Comparison of ENCODE assay signal across 8 cellular contexts in the genomic region with DNA sequence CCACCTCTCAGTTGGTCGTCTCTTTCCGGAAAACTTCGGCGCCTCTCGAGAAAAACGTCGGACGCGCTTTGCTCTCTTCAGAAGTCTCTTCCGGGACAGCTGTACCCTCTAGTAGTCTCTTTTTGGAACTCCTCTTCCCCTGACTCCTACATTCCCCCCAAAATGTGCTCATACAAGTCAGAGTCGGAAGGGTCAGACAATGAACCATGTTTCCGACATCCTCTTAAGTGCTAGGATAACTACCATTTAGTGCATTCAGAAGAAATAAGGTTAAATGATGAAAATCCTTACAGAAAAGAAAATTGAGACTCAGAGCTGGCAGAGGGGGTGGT. TPM values are rescaled to one million over a fixed set of nuclear protein-coding genes. Genes with fewer than 3 reads are reported as not detected.
DNase-seq lines count a peak whose midpoint lies in the region; ATAC-seq, FAIRE-seq and TF ChIP-seq lines count a peak whose summit lies in the region.

No MANE protein-coding gene starts in this region.

- H4K20me1 ChIP-seq in astrocyte (ENCODE audit: insufficient read depth, low read length): peaks cover 30% of the 10 kb centered on the region

- TF ChIP-seq EP300 in transverse colon (IDR thresholded peaks at IDR 0.05; ENCODE audit: low read depth): no peak

- H3K27me3 ChIP-seq in astrocyte (ENCODE audit: insufficient read depth, low read length) (no peaks in the 10 kb centered on the region), right lobe of liver (no peaks in the 10 kb centered on the region), transverse colon (no peaks in the 10 kb centered on the region)

- no peaks in the 10 kb centered on the region for H3K9me3 ChIP-seq in astrocyte (ENCODE audit: insufficient read depth, low read depth, low read length)
- no peaks in the 10 kb centered on the region for H3K9me3 ChIP-seq in right lobe of liver
- no peaks in the 10 kb centered on the region for H3K9me3 ChIP-seq in transverse colon

- TF ChIP-seq CTCF in astrocyte (IDR thresholded peaks at IDR 0.05; ENCODE audit: insufficient read depth, low read depth, low read length) (no peak), right lobe of liver (IDR thresholded peaks at IDR 0.05) (no peak), transverse colon (IDR thresholded peaks at IDR 0.05) (no peak), GM20000 (IDR thresholded peaks at IDR 0.05; ENCODE audit: extremely low read depth, missing control alignments) (no peak)

- DNase-seq in activated naive CD4-positive, alpha-beta T cell treated with anti-CD3 and anti-CD28 coated beads for 36 hours: no peak
- DNase-seq in activated naive CD4-positive, alpha-beta T cell treated with anti-CD3 and anti-CD28 coated beads, Interleukin-2, amount 50 U/mL, for 16 hours: no peak
- DNase-seq in astrocyte (ENCODE audit: low read depth): no peak
- no peak for DNase-seq in right lobe of liver
- no peak for DNase-seq in transverse colon
- DNase-seq in GM20000 (ENCODE audit: low spot score): no peak
- DNase-seq in NCI-H1694 treated with DMSO at 0.1 percent for 48 hours (lab: John Stamatoyannopoulos, UW): no peak

- H3K4me1 ChIP-seq in astrocyte (ENCODE audit: insufficient read depth, low read length): peaks cover 12% of the 10 kb centered on the region
- H3K4me1 ChIP-seq in right lobe of liver: peaks cover 0 to 19% (median 5%) of the 10 kb centered on the region in 4 donors
- peaks cover 8 to 30% (median 24%) of the 10 kb centered on the region in 4 donors for H3K4me1 ChIP-seq in transverse colon

- intact Hi-C loops in activated naive CD4-positive, alpha-beta T cell treated with anti-CD3 and anti-CD28 coated beads for 36 hours (cut with micrococcal nuclease): loop anchor here (1.0 to 10.0 kb wide), 8 partner anchors 131 to 757 kb away; a partner anchor contains a TSS
- intact Hi-C loops in right lobe of liver (cut with DNase I): loop anchor here in 1 of 2 donors (10.0 kb wide), 1 partner anchor 135 kb away; a partner anchor contains a TSS
- intact Hi-C loops in transverse colon (cut with DNase I; ENCODE audit: low total_unique reads): no loop called here

- peaks cover 13% of the 10 kb centered on the region for H3K36me3 Mint-ChIP-seq in activated naive CD4-positive, alpha-beta T cell treated with anti-CD3 and anti-CD28 coated beads for 36 hours (ENCODE audit: low read depth)
- H3K36me3 Mint-ChIP-seq in astrocyte (ENCODE audit: low read depth, unreplicated experiment): peaks cover 6% of the 10 kb centered on the region

- H3K36me3 ChIP-seq in astrocyte (ENCODE audit: insufficient read depth, low read length) (peaks cover 17% of the 10 kb centered on the region), right lobe of liver (peaks cover 0 to 18% (median 0%) of the 10 kb centered on the region in 4 donors), transverse colon (peaks cover 0 to 13% (median 0%) of the 10 kb centered on the region in 4 donors)

- H2AFZ ChIP-seq in astrocyte (ENCODE audit: low read depth, low read length): peak overlapping the region; percentile 75

- peaks cover 43% of the 10 kb centered on the region for H3K79me2 ChIP-seq in astrocyte (ENCODE audit: insufficient read depth, low read length)

- peak overlapping the region; percentile 90 for H3K4me3 Mint-ChIP-seq in activated naive CD4-positive, alpha-beta T cell treated with anti-CD3 and anti-CD28 coated beads for 36 hours
- peak overlapping the region; percentile 92 for H3K4me3 Mint-ChIP-seq in astrocyte (ENCODE audit: unreplicated experiment)

- H3K27ac Mint-ChIP-seq in activated naive CD4-positive, alpha-beta T cell treated with anti-CD3 and anti-CD28 coated beads for 36 hours: peak overlapping the region; percentile 87
- peak overlapping the region; percentile 97 for H3K27ac Mint-ChIP-seq in astrocyte (ENCODE audit: unreplicated experiment)

- TF ChIP-seq POLR2A in right lobe of liver (IDR thresholded peaks at IDR 0.05) (no peak), transverse colon (IDR thresholded peaks at IDR 0.05) (no peak)

- H3K4me3 ChIP-seq in astrocyte (ENCODE audit: insufficient read depth, low read depth, low read length) (peak overlapping the region; percentile 92), right lobe of liver (peak overlapping the region; percentile 75 to 93 (median 82)), transverse colon (peak overlapping the region; percentile 10 to 94 (median 86))

- peak overlapping the region; percentile 82 for H3K27ac ChIP-seq in astrocyte (ENCODE audit: low read depth, low read length)
- peak overlapping the region; percentile 82 for H3K27ac ChIP-seq in right lobe of liver
- peak overlapping the region; percentile 97 to 99 (median 98) for H3K27ac ChIP-seq in transverse colon

- peaks cover 35% of the 10 kb centered on the region for H3K4me1 Mint-ChIP-seq in activated naive CD4-positive, alpha-beta T cell treated with anti-CD3 and anti-CD28 coated beads for 36 hours (ENCODE audit: low read depth)
- H3K4me1 Mint-ChIP-seq in astrocyte (ENCODE audit: low read depth, unreplicated experiment): peaks cover 4% of the 10 kb centered on the region

- 0% methylated on average over 12 of the region's 12 CpGs for WGBS in right lobe of liver (ENCODE audit: insufficient coverage, low coverage, low lambda C conversion rate, missing lambda C conversion rate)
- WGBS in transverse colon (ENCODE audit: low coverage in 1 of 2), 2 donors: 0% methylated on average over 1 to 12 of the region's 12 CpGs

- in situ Hi-C loops in transverse colon (cut with MboI; ENCODE audit: low pct_ligation_motif_present in 1 of 4, low pct_unique_long_range_greater_than_20kb in 1 of 4, low sequenced_read_pairs in 3 of 4): loop anchor here in 2 of 4 donors (10.0 to 25.0 kb wide), 2 partner anchors 165 to 177 kb away; a partner anchor contains a TSS

- CTCF ChIA-PET in activated naive CD4-positive, alpha-beta T cell treated with anti-CD3 and anti-CD28 coated beads for 36 hours (lab: Charles Lee): interaction anchor here (0.7 to 1.6 kb wide), 4 partner anchors 18 to 283 kb away, joined by 3 to 5 read pairs (median 3); a partner anchor contains a TSS

- ATAC-seq in right lobe of liver: no peak
- no peak for ATAC-seq in HG03432 (IDR thresholded peaks at IDR 0.05; ENCODE audit: unreplicated experiment)

- no peak for FAIRE-seq in astrocyte (lab: Jason Lieb, UNC)

- H3K4me2 ChIP-seq in astrocyte (ENCODE audit: low read length): peak overlapping the region; percentile 93

- peak overlapping the region; percentile 95 for H3K9ac ChIP-seq in astrocyte (ENCODE audit: low read length)

- H3K9me3 Mint-ChIP-seq in activated naive CD4-positive, alpha-beta T cell treated with anti-CD3 and anti-CD28 coated beads for 36 hours: no peaks in the 10 kb centered on the region
- no peaks in the 10 kb centered on the region for H3K9me3 Mint-ChIP-seq in astrocyte (ENCODE audit: unreplicated experiment)

- H3K27me3 Mint-ChIP-seq in activated naive CD4-positive, alpha-beta T cell treated with anti-CD3 and anti-CD28 coated beads for 36 hours (ENCODE audit: low read depth): no peaks in the 10 kb centered on the region
- no peaks in the 10 kb centered on the region for H3K27me3 Mint-ChIP-seq in astrocyte (ENCODE audit: low read depth, unreplicated experiment)

RNA-seq across cellular contexts. Expression of a gene that starts 0.5 kb away (rescaled TPM):
- total RNA-seq in activated naive CD4-positive, alpha-beta T cell treated with anti-CD3 and anti-CD28 coated beads for 36 hours: 1 to 10 TPM; 7.8 to 8.3 TPM
- total RNA-seq in astrocyte (16.0 and 16.7 TPM in 2 replicates), right lobe of liver (1 to 10 TPM; 3.1 to 10.0 (median 5.2) TPM), transverse colon (10 to 100 TPM; 12.4 to 26.7 (median 18.3) TPM)

RNA-seq across cellular contexts. Expression of a gene that starts 19.7 kb away (rescaled TPM):
- total RNA-seq in activated naive CD4-positive, alpha-beta T cell treated with anti-CD3 and anti-CD28 coated beads for 36 hours: not detected
- total RNA-seq in astrocyte (12.7 and 16.1 TPM in 2 replicates), right lobe of liver (10 to 100 TPM; 35.4 to 47.3 (median 42.7) TPM), transverse colon (10 to 100 TPM in 3 of 4 donors, 1 to 10 TPM in 1; 8.2 to 33.5 (median 15.2) TPM)

RNA-seq across cellular contexts. Expression of a gene that starts 38.5 kb away (rescaled TPM):
- not detected for total RNA-seq in activated naive CD4-positive, alpha-beta T cell treated with anti-CD3 and anti-CD28 coated beads for 36 hours
- total RNA-seq in astrocyte (0.50 and 0.66 TPM in 2 replicates), right lobe of liver (10 to 100 TPM in 3 of 6 experiments, 1 to 10 TPM in 3; 3.7 to 14.6 (median 9.3) TPM), transverse colon (under 1 TPM in 2 of 4 donors, not detected in 2; 0.14 to 0.48 TPM)

Comparison
In these comparisons a context has a peak if more than half of its experiments do, and no peak if none do; other contexts are left out.
1. RNA of a gene that starts 19.7 kb away (total RNA-seq): 35.4 to 47.3 TPM in right lobe of liver, 8.2 to 33.5 TPM in transverse colon and 12.7 to 16.1 TPM in astrocyte; not detected in activated naive CD4-positive, alpha-beta T cell treated with anti-CD3 and anti-CD28 coated beads for 36 hours; every median in the first group is over 4 times any median in the second.
2. Peak in every context shown above with its lines, with median percentiles within 50 percentile points of each other: H3K27ac ChIP-seq and H3K4me3 ChIP-seq.